29 cellular contexts compared by ENCODE assay signal in the genomic region with DNA sequence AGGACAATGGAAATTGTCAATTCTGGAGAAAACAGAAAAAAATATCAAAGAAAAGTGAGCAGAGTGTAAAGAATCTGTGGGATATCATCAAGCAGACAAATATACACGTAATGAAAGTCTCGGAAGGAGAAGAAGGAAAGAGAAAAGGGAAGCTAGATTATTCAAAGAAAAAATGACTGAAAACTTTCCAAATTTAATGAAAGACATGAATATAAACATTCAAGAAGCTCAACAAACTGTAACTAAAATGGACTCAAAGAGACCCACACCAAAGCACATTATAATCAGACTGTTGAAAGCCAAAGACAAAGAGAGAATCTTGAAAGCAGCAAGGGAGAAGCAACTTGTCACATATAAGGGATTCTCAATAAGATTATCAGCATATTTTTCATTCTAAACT.
"Had no signal": no experiment of that assay in that cellular context is flagged by ENCODE, and none has a peak within 500 bp of the region (broad histone marks: within the 10 kb centered on the region; RNA-seq: fewer than 3 reads in every experiment).

No MANE protein-coding gene starts in this region.

- DNase-seq: stimulated activated CD4-positive, alpha-beta T cell treated with anti-CD3 and anti-CD28 coated beads, Interleukin-2, amount 100 ng/mL, for 48 hours; stimulated activated CD4-positive, alpha-beta T cell treated with anti-CD3 and anti-CD28 coated beads, Interleukin-4, amount 100 ng/mL, for 1 hour; stimulated activated CD4-positive, alpha-beta T cell treated with anti-CD3 and anti-CD28 coated beads, Interleukin-4, amount 100 ng/mL, for 24 hours; stimulated activated CD4-positive, alpha-beta T cell treated with anti-CD3 and anti-CD28 coated beads, Interleukin-4, amount 100 ng/mL, for 4 hours; stimulated activated CD8-positive, alpha-beta memory T cell treated with anti-CD3 and anti-CD28 coated beads, Interleukin-4, amount 100 ng/mL, for 48 hours; stimulated activated naive B cell treated with anti-CD40 and anti-IgM and Interleukin-4, amounts not matched to agents 10 μg/mL and 1 μg/mL and 100 μg/mL, for 72 hours; stimulated activated naive CD4-positive, alpha-beta T cell; stimulated activated naive CD4-positive, alpha-beta T cell treated with Interleukin-2 at 50 U/mL for 16 hours; stimulated activated naive CD8-positive, alpha-beta T cell treated with anti-CD3 and anti-CD28 coated beads, Interleukin-15, amount 100 ng/mL, for 72 hours; stimulated activated naive CD8-positive, alpha-beta T cell treated with anti-CD3 and anti-CD28 coated beads, Interleukin-15, Interleukin-2, amounts not matched to agents 100 U/mL and 50 U/mL, for 24 hours; stomach; substantia nigra; testis; thyroid gland; tibial artery; transverse colon; trophoblast cell; upper lobe of left lung; upper lobe of right lung; uterus had no signal

- FAIRE-seq: urothelium cell line had no signal

- H3K4me3 ChIP-seq: stomach, suprapubic skin, testis, thoracic aorta, thyroid gland, tibial artery, tibial nerve, transverse colon, upper lobe of left lung, upper lobe of right lung, uterus, vagina had no signal

- H3K27me3 ChIP-seq: stomach, suprapubic skin, testis, thyroid gland, tibial artery, tibial nerve, transverse colon, upper lobe of left lung, upper lobe of right lung, uterus, vagina had no signal

- H3K4me3 Mint-ChIP-seq: stimulated activated effector memory CD8-positive, alpha-beta T cell treated with anti-CD3 and anti-CD28 coated beads, Interleukin-12 subunit alpha, Interleukin-12 subunit beta, amount 100 ng/mL, for 72 hours; stimulated activated memory B cell treated with anti-CD40 and anti-IgM and Interleukin-4, amounts not matched to agents 10 μg/mL and 1 μg/mL and 100 μg/mL, for 72 hours; stimulated activated naive B cell treated with anti-CD40 and anti-IgM and Interleukin-4, amounts not matched to agents 10 μg/mL and 1 μg/mL and 100 μg/mL, for 72 hours; stimulated activated naive CD8-positive, alpha-beta T cell treated with anti-CD3 and anti-CD28 coated beads, Interleukin-15, amount 100 ng/mL, for 72 hours; stimulated activated naive CD8-positive, alpha-beta T cell treated with anti-CD3 and anti-CD28 coated beads, Interleukin-15, Interleukin-2, amounts not matched to agents 100 ng/mL and 50 ng/mL, for 24 hours; type B pancreatic cell had no signal

- H3K36me3 Mint-ChIP-seq: stimulated activated effector memory CD8-positive, alpha-beta T cell treated with anti-CD3 and anti-CD28 coated beads, Interleukin-12 subunit alpha, Interleukin-12 subunit beta, amount 100 ng/mL, for 72 hours had no signal

- H3K27me3 Mint-ChIP-seq: stimulated activated memory B cell treated with anti-CD40 and anti-IgM and Interleukin-4, amounts not matched to agents 10 μg/mL and 1 μg/mL and 100 μg/mL, for 72 hours; stimulated activated naive B cell treated with anti-CD40 and anti-IgM and Interleukin-4, amounts not matched to agents 10 μg/mL and 1 μg/mL and 100 μg/mL, for 72 hours; stimulated activated naive CD8-positive, alpha-beta T cell treated with anti-CD3 and anti-CD28 coated beads, Interleukin-15, amount 100 ng/mL, for 72 hours; stimulated activated naive CD8-positive, alpha-beta T cell treated with anti-CD3 and anti-CD28 coated beads, Interleukin-15, Interleukin-2, amounts not matched to agents 100 ng/mL and 50 ng/mL, for 24 hours; type B pancreatic cell had no signal

- H3K36me3 ChIP-seq: stomach, suprapubic skin, thoracic aorta, thyroid gland, tibial artery, tibial nerve, transverse colon, upper lobe of left lung, upper lobe of right lung, uterus, vagina had no signal

- H3K4me1 Mint-ChIP-seq: stimulated activated effector memory CD8-positive, alpha-beta T cell treated with anti-CD3 and anti-CD28 coated beads, Interleukin-12 subunit alpha, Interleukin-12 subunit beta, amount 100 ng/mL, for 72 hours; stimulated activated naive CD8-positive, alpha-beta T cell treated with anti-CD3 and anti-CD28 coated beads, Interleukin-15, amount 100 ng/mL, for 72 hours had no signal

- H3K27ac ChIP-seq: stomach, suprapubic skin, testis, thoracic aorta, thyroid gland, tibial artery, tibial nerve, transverse colon, upper lobe of left lung, upper lobe of right lung, uterus, vagina had no signal

- H3K4me1 ChIP-seq: stomach, suprapubic skin, testis, tibial nerve, transverse colon, upper lobe of left lung, upper lobe of right lung, uterus had no signal

- H3K9me3 ChIP-seq: suprapubic skin, testis, thyroid gland, tibial artery, upper lobe of right lung, uterus, vagina had no signal

- H3K27ac Mint-ChIP-seq: stimulated activated effector memory CD8-positive, alpha-beta T cell treated with anti-CD3 and anti-CD28 coated beads, Interleukin-12 subunit alpha, Interleukin-12 subunit beta, amount 100 ng/mL, for 72 hours; stimulated activated memory B cell treated with anti-CD40 and anti-IgM and Interleukin-4, amounts not matched to agents 10 μg/mL and 1 μg/mL and 100 μg/mL, for 72 hours; stimulated activated naive B cell treated with anti-CD40 and anti-IgM and Interleukin-4, amounts not matched to agents 10 μg/mL and 1 μg/mL and 100 μg/mL, for 72 hours; stimulated activated naive CD8-positive, alpha-beta T cell treated with anti-CD3 and anti-CD28 coated beads, Interleukin-15, amount 100 ng/mL, for 72 hours; stimulated activated naive CD8-positive, alpha-beta T cell treated with anti-CD3 and anti-CD28 coated beads, Interleukin-15, Interleukin-2, amounts not matched to agents 100 ng/mL and 50 ng/mL, for 24 hours; type B pancreatic cell had no signal
